In the genomic region with DNA sequence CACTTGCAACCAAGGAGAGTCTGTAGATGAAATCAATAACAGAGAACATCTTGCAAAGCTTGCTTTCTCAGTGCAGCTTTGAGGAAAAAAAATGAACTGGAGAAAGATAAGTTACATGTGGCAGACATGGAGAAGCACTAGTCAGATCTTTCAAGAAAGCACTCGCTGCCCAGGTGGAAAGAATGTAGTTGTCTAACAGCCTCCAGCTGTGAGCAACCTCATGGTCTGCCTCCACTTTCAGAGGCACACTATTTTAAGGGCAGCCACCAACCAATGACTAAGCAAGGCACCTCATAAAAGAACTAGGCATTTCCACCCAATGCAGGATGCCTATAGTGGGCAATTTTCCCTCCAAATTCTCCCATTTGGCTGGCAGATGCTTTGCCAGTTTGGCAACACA, we compare ENCODE assay signal across 22 cellular contexts.
A peak's percentile ranks its signal among the peaks of the same experiment; 100 is the strongest.
DNase-seq lines count a peak whose midpoint lies in the region; ATAC-seq and TF ChIP-seq lines count a peak whose summit lies in the region.
"Had no signal": no experiment of that assay in that cellular context is flagged by ENCODE, and none has a peak within 500 bp of the region (broad histone marks: within the 10 kb centered on the region; RNA-seq: fewer than 3 reads in every experiment).

No MANE protein-coding gene starts in this region.

- H2AFZ ChIP-seq in mammary epithelial cell (ENCODE audit: low read depth, low read length), result peak overlapping the region; percentile 42

- no peak overlapping the region for H3K4me3 Mint-ChIP-seq in MCF 10A (ENCODE audit: unreplicated experiment)
- H3K4me3 Mint-ChIP-seq in CD8-positive, alpha-beta T cell, result no peak overlapping the region
- H3K4me3 Mint-ChIP-seq: B cell; CD4-positive, CD25-positive, alpha-beta regulatory T cell; CD8-positive, alpha-beta memory T cell had no signal

- H3K27ac Mint-ChIP-seq in MCF 10A (ENCODE audit: low read depth, unreplicated experiment), result no peak overlapping the region
- no peak overlapping the region for H3K27ac Mint-ChIP-seq in CD8-positive, alpha-beta T cell
- H3K27ac Mint-ChIP-seq: B cell; CD4-positive, CD25-positive, alpha-beta regulatory T cell; CD8-positive, alpha-beta memory T cell had no signal

- H3K79me2 ChIP-seq in mammary epithelial cell (ENCODE audit: insufficient read depth, low read length), result no peaks in the 10 kb centered on the region

- H3K9me3 Mint-ChIP-seq in MCF 10A (ENCODE audit: unreplicated experiment), result no peaks in the 10 kb centered on the region
- H3K9me3 Mint-ChIP-seq in CD8-positive, alpha-beta T cell, result peaks cover 2% of the 10 kb centered on the region
- H3K9me3 Mint-ChIP-seq: CD4-positive, CD25-positive, alpha-beta regulatory T cell had no signal

- H3K4me1 ChIP-seq in mammary epithelial cell (ENCODE audit: insufficient read depth, low read length), result peaks cover 4% of the 10 kb centered on the region
- H3K4me1 ChIP-seq in CD8-positive, alpha-beta T cell (ENCODE audit: insufficient read depth, low read length), result no peaks in the 10 kb centered on the region
- H3K4me1 ChIP-seq: BLaER1 had no signal

- BruUV-seq in mammary epithelial cell (replicated peaks; lab: Mats Ljungman, UMichigan) (no TSS peak), MCF 10A (replicated peaks; lab: Mats Ljungman, UMichigan) (no TSS peak)

- no peak overlapping the region for H3K9ac ChIP-seq in mammary epithelial cell (ENCODE audit: insufficient read depth, low read length)
- H3K9ac ChIP-seq: BLaER1 had no signal

- H3K27ac ChIP-seq in mammary epithelial cell (ENCODE audit: insufficient read depth, low read depth, low read length), result no peak overlapping the region
- no peak overlapping the region for H3K27ac ChIP-seq in CD8-positive, alpha-beta T cell (ENCODE audit: low read depth, low read length)
- H3K27ac ChIP-seq: 22Rv1, BLaER1, C4-2B had no signal

- H3K4me3 ChIP-seq in mammary epithelial cell (replicated peaks in 1 of 3; ENCODE audit: insufficient read depth in 1 of 3, low read depth in 2 of 3, low read length in 3 of 3) (no peak overlapping the region), astrocyte of the spinal cord (ENCODE audit: low read depth, low read length) (no peak overlapping the region)
- H3K4me3 ChIP-seq in CD8-positive, alpha-beta T cell (ENCODE audit: low read depth, low read length), result no peak overlapping the region
- H3K4me3 ChIP-seq: BLaER1, GM12878 had no signal

- no peak for DNase-seq in mammary epithelial cell
- DNase-seq in MCF 10A (ENCODE audit: unreplicated experiment), result no peak
- DNase-seq in astrocyte of the spinal cord (ENCODE audit: low read depth, low spot score), result peak; percentile 6
- peak; percentile 20 for DNase-seq in epidermal melanocyte (ENCODE audit: insufficient read length, low spot score)
- DNase-seq in activated gamma-delta T cell (lab: John Stamatoyannopoulos, UW), result no peak
- no peak for DNase-seq in CD8-positive, alpha-beta T cell
- no peak for DNase-seq in HK-2 (ENCODE audit: unreplicated experiment)
- DNase-seq: CD4-positive, CD25-positive, alpha-beta regulatory T cell; CD8-positive, alpha-beta memory T cell; DMS 273 treated with DMSO at 0.1 percent for 48 hours; DMS79; EL; GDM1; GOT3; H7; HCEC 1CT had no signal

- no peaks in the 10 kb centered on the region for H3K9me3 ChIP-seq in mammary epithelial cell (replicated peaks; ENCODE audit: insufficient read depth, low read length)
- no peaks in the 10 kb centered on the region for H3K9me3 ChIP-seq in CD8-positive, alpha-beta T cell (ENCODE audit: low read length)
- H3K9me3 ChIP-seq: BLaER1 had no signal

- no peak for ATAC-seq in CD8-positive, alpha-beta T cell
- no peak for ATAC-seq in HG03442 (IDR thresholded peaks at IDR 0.05; ENCODE audit: unreplicated experiment)
- ATAC-seq: GM12878 had no signal

- dilution Hi-C loops in mammary epithelial cell (cut with HindIII; ENCODE audit: low sequenced_read_pairs), result no loop called here

- intact Hi-C loops in mammary epithelial cell (cut with micrococcal nuclease), result no loop called here
- intact Hi-C loops in MCF 10A (cut with micrococcal nuclease), result no loop called here
- intact Hi-C loops in CD8-positive, alpha-beta T cell (cut with DNase I, micrococcal nuclease), result no loop called here

- H3K36me3 Mint-ChIP-seq in MCF 10A (ENCODE audit: insufficient read depth, unreplicated experiment), result no peaks in the 10 kb centered on the region
- no peaks in the 10 kb centered on the region for H3K36me3 Mint-ChIP-seq in CD8-positive, alpha-beta T cell
- H3K36me3 Mint-ChIP-seq: CD4-positive, CD25-positive, alpha-beta regulatory T cell; CD8-positive, alpha-beta memory T cell had no signal

- POLR2A ChIA-PET in MCF 10A (lab: Yijun Ruan, JAX), result no interaction called here
- POLR2A ChIA-PET in CD8-positive, alpha-beta T cell (lab: Charles Lee), result no interaction called here

- H3K27me3 Mint-ChIP-seq in MCF 10A (ENCODE audit: insufficient read depth, unreplicated experiment), result no peaks in the 10 kb centered on the region
- H3K27me3 Mint-ChIP-seq in CD8-positive, alpha-beta T cell (ENCODE audit: low read depth), result no peaks in the 10 kb centered on the region
- H3K27me3 Mint-ChIP-seq: CD4-positive, CD25-positive, alpha-beta regulatory T cell had no signal

- TF ChIP-seq CTCF in mammary epithelial cell (conservative IDR thresholded peaks at IDR 0.05 in 1 of 2, IDR thresholded peaks at IDR 0.05 in 1 of 2; ENCODE audit: extremely low read depth in 1 of 2, insufficient read depth in 1 of 2, low read depth in 1 of 2, low read length in 2 of 2) (no peak), MCF 10A (IDR thresholded peaks at IDR 0.05; ENCODE audit: unreplicated experiment) (no peak), astrocyte of the spinal cord (IDR thresholded peaks at IDR 0.05; ENCODE audit: low read depth, low read length) (no peak)
- no peak for TF ChIP-seq CTCF in CD8-positive, alpha-beta T cell (IDR thresholded peaks at IDR 0.05)

- CTCF ChIA-PET in mammary epithelial cell (lab: Charles Lee; ENCODE audit: low non-redundant PET), result interaction anchor here (0.6 kb wide), 1 partner anchor 43 kb away, joined by 5 read pairs; no protein-coding TSS in a partner anchor
- CTCF ChIA-PET in MCF 10A (lab: Yijun Ruan, JAX), result interaction anchor here (0.7 to 4.9 kb wide), 6 partner anchors 25 to 366 kb away, joined by 3 to 26 read pairs (median 5); a partner anchor contains a TSS
- CTCF ChIA-PET in CD8-positive, alpha-beta T cell (lab: Charles Lee), result no interaction called here

- in situ Hi-C loops in mammary epithelial cell (cut with MboI; ENCODE audit: low sequenced_read_pairs in 2 of 2), result no loop called here
- in situ Hi-C loops in astrocyte of the spinal cord (cut with HindIII; ENCODE audit: low sequenced_read_pairs), result no loop called here

- 27% methylated on average over 1 of the region's 1 CpG for WGBS in mammary epithelial cell (ENCODE audit: low coverage, missing lambda C conversion rate)

- no peaks in the 10 kb centered on the region for H4K20me1 ChIP-seq in mammary epithelial cell (ENCODE audit: insufficient read depth, low read length)
- H4K20me1 ChIP-seq: BLaER1 had no signal

- H3K4me1 Mint-ChIP-seq in MCF 10A (ENCODE audit: insufficient read depth, unreplicated experiment), result peaks cover 8% of the 10 kb centered on the region
- no peaks in the 10 kb centered on the region for H3K4me1 Mint-ChIP-seq in CD8-positive, alpha-beta T cell (ENCODE audit: low read depth)
- H3K4me1 Mint-ChIP-seq: B cell; CD4-positive, CD25-positive, alpha-beta regulatory T cell; CD8-positive, alpha-beta memory T cell had no signal

- no peaks in the 10 kb centered on the region for H3K27me3 ChIP-seq in mammary epithelial cell (ENCODE audit: insufficient read depth, low read length)
- H3K27me3 ChIP-seq in CD8-positive, alpha-beta T cell (ENCODE audit: insufficient read depth, low read length), result no peaks in the 10 kb centered on the region
- H3K27me3 ChIP-seq: BLaER1 had no signal

- H3K36me3 ChIP-seq in mammary epithelial cell (ENCODE audit: insufficient read depth, low read length), result no peaks in the 10 kb centered on the region
- no peaks in the 10 kb centered on the region for H3K36me3 ChIP-seq in CD8-positive, alpha-beta T cell (ENCODE audit: insufficient read depth, low read length)
- H3K36me3 ChIP-seq: BLaER1 had no signal

- H3K4me2 ChIP-seq in mammary epithelial cell (ENCODE audit: insufficient read depth, low read depth, low read length), result no peak overlapping the region
- H3K4me2 ChIP-seq: BLaER1 had no signal

Comparison
In these comparisons a context has a peak if more than half of its experiments do, and no peak if none do; other contexts are left out.
1. DNase-seq: peak in astrocyte of the spinal cord (single experiment) and epidermal melanocyte (single experiment); none in mammary epithelial cell (single experiment), MCF 10A (single experiment), activated gamma-delta T cell (single experiment), CD8-positive, alpha-beta T cell (0 of 7) and HK-2 (single experiment).